1 cellular context compared by ENCODE assay signal in genomic region chr3:72847751-72848702, GRCh38.
TF ChIP-seq lines count a peak whose summit lies in the region.

TSS of gene SHQ1 (minus strand) at chr3:72848445. CDS start at chr3:72848340, 105 bp downstream.

TF ChIP-seq in K562, 482 proteins besides CTCF, POLR2A, EP300 and RAD21 (continued from another document and continues in another):
- TF ChIP-seq, protein P1, sequence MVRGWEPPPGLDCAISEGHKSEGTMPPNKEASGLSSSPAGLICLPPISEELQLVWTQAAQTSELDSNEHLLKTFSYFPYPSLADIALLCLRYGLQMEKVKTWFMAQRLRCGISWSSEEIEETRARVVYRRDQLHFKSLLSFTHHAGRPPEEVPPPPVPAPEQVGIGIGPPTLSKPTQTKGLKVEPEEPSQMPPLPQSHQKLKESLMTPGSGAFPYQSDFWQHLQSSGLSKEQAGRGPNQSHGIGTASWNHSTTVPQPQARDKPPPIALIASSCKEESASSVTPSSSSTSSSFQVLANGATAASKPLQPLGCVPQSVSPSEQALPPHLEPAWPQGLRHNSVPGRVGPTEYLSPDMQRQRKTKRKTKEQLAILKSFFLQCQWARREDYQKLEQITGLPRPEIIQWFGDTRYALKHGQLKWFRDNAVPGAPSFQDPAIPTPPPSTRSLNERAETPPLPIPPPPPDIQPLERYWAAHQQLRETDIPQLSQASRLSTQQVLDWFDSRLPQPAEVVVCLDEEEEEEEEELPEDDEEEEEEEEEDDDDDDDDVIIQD (CRISPR knock-in tag; IDR thresholded peaks at IDR 0.05) = no peak
- TF ChIP-seq ZNF12 (CRISPR knock-in tag; IDR thresholded peaks at IDR 0.05) (no peak), IRF2 (CRISPR knock-in tag; IDR thresholded peaks at IDR 0.05) (no peak), TCFL5 (CRISPR knock-in tag; conservative IDR thresholded peaks at IDR 0.05) (no peak), ZNF668 (CRISPR knock-in tag; IDR thresholded peaks at IDR 0.05) (no peak), NFE2 (IDR thresholded peaks at IDR 0.05; ENCODE audit: low read depth) (no peak), GATA2 (CRISPR knock-in tag; IDR thresholded peaks at IDR 0.05) (no peak), AFF1 (IDR thresholded peaks at IDR 0.05; ENCODE audit: low read depth in 1 of 2, partially characterized antibody in 2 of 2) (no peak), ERF (CRISPR knock-in tag; IDR thresholded peaks at IDR 0.05) (no peak), SIX5 (IDR thresholded peaks at IDR 0.05; ENCODE audit: borderline replicate concordance in 1 of 2, insufficient read depth in 1 of 2, low read depth in 1 of 2, low read length in 2 of 2) (no peak), NR1H2 (CRISPR knock-in tag; IDR thresholded peaks at IDR 0.05) (no peak), ZNF121 (CRISPR knock-in tag; conservative IDR thresholded peaks at IDR 0.05) (no peak), RBM15 (IDR thresholded peaks at IDR 0.05; ENCODE audit: insufficient read depth, low read length) (no peak), TEAD2 (tag; IDR thresholded peaks at IDR 0.05) (no peak), JUNB (CRISPR knock-in tag; conservative IDR thresholded peaks at IDR 0.05) (no peak), NCOA2 (IDR thresholded peaks at IDR 0.05; ENCODE audit: partially characterized antibody in 2 of 2) (no peak), MECOM (CRISPR knock-in tag; IDR thresholded peaks at IDR 0.05) (no peak), MAFK (IDR thresholded peaks at IDR 0.05; ENCODE audit: low read length) (no peak), MYNN (IDR thresholded peaks at IDR 0.05) (no peak), MYNN (CRISPR knock-in tag; IDR thresholded peaks at IDR 0.05) (no peak), MEF2D (tag; conservative IDR thresholded peaks at IDR 0.05; ENCODE audit: low read depth) (no peak), CBX2 (IDR thresholded peaks at IDR 0.05; ENCODE audit: insufficient read depth, low read length, poor library complexity, severe bottlenecking) (no peak), POU5F1 (IDR thresholded peaks at IDR 0.05; ENCODE audit: borderline replicate concordance, low read depth, low read length, partially characterized antibody) (no peak), SNIP1 (IDR thresholded peaks at IDR 0.05; ENCODE audit: low read depth) (no peak), KLF6 (CRISPR knock-in tag; IDR thresholded peaks at IDR 0.05; ENCODE audit: borderline replicate concordance) (no peak), PTBP1 (IDR thresholded peaks at IDR 0.05; ENCODE audit: low read depth, low read length) (no peak), ZNF561 (CRISPR knock-in tag; conservative IDR thresholded peaks at IDR 0.05) (no peak), ZNF232 (CRISPR knock-in tag; IDR thresholded peaks at IDR 0.05) (no peak), ETS1 (conservative IDR thresholded peaks at IDR 0.05; ENCODE audit: control insufficient read depth, low read depth, low read length) (peak; percentile 63; the same call in 1 of the 2 replicates), ZBTB11 (CRISPR knock-in tag; IDR thresholded peaks at IDR 0.05) (peak; percentile 28 to 93 (median 51); a peak in 3 of 6 replicates), SMARCB1 (IDR thresholded peaks at IDR 0.05; ENCODE audit: insufficient read length, low read depth) (no peak), SMAD2 (IDR thresholded peaks at IDR 0.05; ENCODE audit: low read depth, low read length) (no peak), CCNT2 (IDR thresholded peaks at IDR 0.05; ENCODE audit: borderline replicate concordance, extremely low read depth, insufficient read length, low read depth, low read length) (no peak), EP400 (IDR thresholded peaks at IDR 0.05) (peak; percentile 61), CC2D1A (IDR thresholded peaks at IDR 0.05) (no peak), NR0B1 (IDR thresholded peaks at IDR 0.05; ENCODE audit: partially characterized antibody) (no peak), MAFF (IDR thresholded peaks at IDR 0.05; ENCODE audit: low read length) (no peak), ZNF253 (CRISPR knock-in tag; conservative IDR thresholded peaks at IDR 0.05) (no peak), ZNF766 (CRISPR knock-in tag; conservative IDR thresholded peaks at IDR 0.05) (no peak), NEUROD1 (IDR thresholded peaks at IDR 0.05; ENCODE audit: borderline replicate concordance, low read depth, low read length, partially characterized antibody) (no peak), CBX8 (IDR thresholded peaks at IDR 0.05; ENCODE audit: borderline replicate concordance, extremely low read depth, low read depth, low read length, poor library complexity, severe bottlenecking) (no peak), SIN3A (IDR thresholded peaks at IDR 0.05; ENCODE audit: borderline replicate concordance in 2 of 2, control insufficient read depth in 1 of 2, low read depth in 2 of 2, low read length in 2 of 2) (peak; percentile 94 to 96), MAX (CRISPR knock-in tag; IDR thresholded peaks at IDR 0.05) (peak; percentile 88), TFAM (CRISPR knock-in tag; conservative IDR thresholded peaks at IDR 0.05) (no peak), SMAD3 (CRISPR knock-in tag; conservative IDR thresholded peaks at IDR 0.05) (no peak), FOXJ3 (CRISPR knock-in tag; IDR thresholded peaks at IDR 0.05) (no peak), SAP30 (IDR thresholded peaks at IDR 0.05; ENCODE audit: borderline replicate concordance, insufficient read depth, low read depth, low read length, poor library complexity, severe bottlenecking) (peak; percentile 44), CHD1 (IDR thresholded peaks at IDR 0.05; ENCODE audit: low read length) (no peak), CHCHD3 (CRISPR knock-in tag; IDR thresholded peaks at IDR 0.05) (no peak), CTBP1 (IDR thresholded peaks at IDR 0.05; ENCODE audit: borderline replicate concordance) (0 out of 2 replicates have a peak, but pooled peaks have one; percentile 14), L3MBTL2 (IDR thresholded peaks at IDR 0.05) (peak; percentile 92), ZNF644 (tag; IDR thresholded peaks at IDR 0.05; ENCODE audit: low read depth) (no peak), COPS2 (conservative IDR thresholded peaks at IDR 0.05) (no peak), ZBTB12 (CRISPR knock-in tag; IDR thresholded peaks at IDR 0.05) (no peak), BRF1 (IDR thresholded peaks at IDR 0.05; ENCODE audit: borderline replicate concordance, extremely low read depth, insufficient read length) (no peak)
- TF ChIP-seq, protein P2, sequence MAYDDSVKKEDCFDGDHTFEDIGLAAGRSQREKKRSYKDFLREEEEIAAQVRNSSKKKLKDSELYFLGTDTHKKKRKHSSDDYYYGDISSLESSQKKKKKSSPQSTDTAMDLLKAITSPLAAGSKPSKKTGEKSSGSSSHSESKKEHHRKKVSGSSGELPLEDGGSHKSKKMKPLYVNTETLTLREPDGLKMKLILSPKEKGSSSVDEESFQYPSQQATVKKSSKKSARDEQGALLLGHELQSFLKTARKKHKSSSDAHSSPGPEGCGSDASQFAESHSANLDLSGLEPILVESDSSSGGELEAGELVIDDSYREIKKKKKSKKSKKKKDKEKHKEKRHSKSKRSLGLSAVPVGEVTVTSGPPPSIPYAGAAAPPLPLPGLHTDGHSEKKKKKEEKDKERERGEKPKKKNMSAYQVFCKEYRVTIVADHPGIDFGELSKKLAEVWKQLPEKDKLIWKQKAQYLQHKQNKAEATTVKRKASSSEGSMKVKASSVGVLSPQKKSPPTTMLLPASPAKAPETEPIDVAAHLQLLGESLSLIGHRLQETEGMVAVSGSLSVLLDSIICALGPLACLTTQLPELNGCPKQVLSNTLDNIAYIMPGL (CRISPR knock-in tag; IDR thresholded peaks at IDR 0.05) = no peak
- TF ChIP-seq, protein P3, sequence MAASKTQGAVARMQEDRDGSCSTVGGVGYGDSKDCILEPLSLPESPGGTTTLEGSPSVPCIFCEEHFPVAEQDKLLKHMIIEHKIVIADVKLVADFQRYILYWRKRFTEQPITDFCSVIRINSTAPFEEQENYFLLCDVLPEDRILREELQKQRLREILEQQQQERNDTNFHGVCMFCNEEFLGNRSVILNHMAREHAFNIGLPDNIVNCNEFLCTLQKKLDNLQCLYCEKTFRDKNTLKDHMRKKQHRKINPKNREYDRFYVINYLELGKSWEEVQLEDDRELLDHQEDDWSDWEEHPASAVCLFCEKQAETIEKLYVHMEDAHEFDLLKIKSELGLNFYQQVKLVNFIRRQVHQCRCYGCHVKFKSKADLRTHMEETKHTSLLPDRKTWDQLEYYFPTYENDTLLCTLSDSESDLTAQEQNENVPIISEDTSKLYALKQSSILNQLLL (CRISPR knock-in tag; IDR thresholded peaks at IDR 0.05; ENCODE audit: borderline replicate concordance) = no peak
